In genomic region chr16:19524356-19524865, GRCh38 we compare ENCODE assay signal across 1 cellular context.
TF ChIP-seq lines count a peak whose summit lies in the region.

No MANE protein-coding gene starts in this region.

TF ChIP-seq in GM23338, 12 proteins besides CTCF, POLR2A, EP300 and RAD21 (continued from another document):
- TF ChIP-seq ETS1 (IDR thresholded peaks at IDR 0.05) (no peak), EZH2 (IDR thresholded peaks at IDR 0.05; ENCODE audit: low read depth, unreplicated experiment) (no peak), JUNB (IDR thresholded peaks at IDR 0.05; ENCODE audit: unreplicated experiment) (no peak), STAT1 (IDR thresholded peaks at IDR 0.05; ENCODE audit: unreplicated experiment) (no peak), CREB1 (CRISPR knock-in tag; IDR thresholded peaks at IDR 0.05; ENCODE audit: low read depth) (no peak), POLR2AphosphoS5 (IDR thresholded peaks at IDR 0.05; ENCODE audit: low read depth) (no peak)
